ENCODE assay signal across 13 cellular contexts in the genomic region with DNA sequence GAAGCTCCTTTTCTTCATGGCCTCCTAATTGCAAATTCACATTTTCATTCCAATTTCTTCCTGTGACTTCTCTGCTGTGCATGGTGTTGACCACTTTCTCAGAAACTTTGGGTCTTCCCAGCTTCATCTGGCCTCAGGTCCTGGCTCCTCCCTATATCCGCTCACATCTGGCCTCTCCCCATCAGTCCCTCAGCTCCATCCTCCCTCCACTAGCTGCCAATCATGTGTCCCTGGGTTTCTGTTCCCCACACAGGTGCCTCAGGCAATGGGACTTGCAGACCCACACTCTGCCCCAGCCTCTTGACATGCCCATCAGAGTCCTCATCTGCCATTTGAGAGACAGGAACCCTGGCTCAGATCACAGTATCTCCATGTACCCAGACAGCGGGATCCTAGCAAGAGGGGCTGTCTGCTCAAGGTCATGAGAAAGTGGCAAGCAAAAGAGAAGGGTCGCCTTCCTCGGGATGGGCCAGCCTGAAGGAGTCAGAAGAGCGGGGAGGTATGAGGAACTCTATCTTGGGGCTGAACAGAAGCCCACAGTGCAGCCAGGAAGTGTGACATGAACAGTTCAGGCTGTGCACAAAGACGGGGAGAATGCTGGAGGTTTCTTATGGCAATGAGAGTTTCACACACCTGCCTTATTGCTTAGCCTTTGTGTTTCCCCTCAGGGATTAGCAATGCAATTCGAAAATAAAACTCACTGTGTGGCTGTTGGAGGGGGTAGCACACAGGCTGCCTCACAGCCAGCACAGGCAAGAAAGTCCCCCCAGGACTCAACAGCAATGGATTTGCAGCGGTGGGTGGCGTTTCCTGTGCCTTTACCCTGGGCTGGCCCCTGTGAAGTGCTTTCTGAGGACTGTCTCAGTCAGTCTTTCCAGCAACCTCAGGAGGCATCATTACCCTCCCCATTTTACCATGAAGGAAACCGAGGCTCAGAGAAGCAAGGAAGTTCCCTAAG.
DNase-seq lines count a peak whose midpoint lies in the region; ATAC-seq, FAIRE-seq and TF ChIP-seq lines count a peak whose summit lies in the region.
"Had no signal": no experiment of that assay in that cellular context is flagged by ENCODE, and none has a peak within 500 bp of the region (broad histone marks: within the 10 kb centered on the region; RNA-seq: fewer than 3 reads in every experiment).

No MANE protein-coding gene starts in this region.

- H3K27ac ChIP-seq in astrocyte (ENCODE audit: low read depth, low read length): peak overlapping the region; percentile 97
- H3K27ac ChIP-seq: PC-9 had no signal

- intact Hi-C loops in activated CD4-positive, alpha-beta memory T cell treated with anti-CD3 and anti-CD28 coated beads for 36 hours (cut with micrococcal nuclease): loop anchor here (1.0 to 10.0 kb wide), 8 partner anchors 32 to 540 kb away; no protein-coding TSS in a partner anchor

- H3K79me2 ChIP-seq in astrocyte (ENCODE audit: insufficient read depth, low read length): no peaks in the 10 kb centered on the region

- H3K4me2 ChIP-seq in astrocyte (ENCODE audit: low read length): peak overlapping the region; percentile 70
- H3K4me2 ChIP-seq: PC-9 had no signal

- no peaks in the 10 kb centered on the region for H3K36me3 Mint-ChIP-seq in activated CD4-positive, alpha-beta memory T cell treated with anti-CD3 and anti-CD28 coated beads for 36 hours
- H3K36me3 Mint-ChIP-seq in activated CD4-positive, alpha-beta memory T cell treated with anti-CD3 and anti-CD28 coated beads, Interleukin-2, amount 10 ng/mL, durations not matched to agents 7 days and 5 days (ENCODE audit: low read depth): no peaks in the 10 kb centered on the region
- peaks cover 7% of the 10 kb centered on the region for H3K36me3 Mint-ChIP-seq in astrocyte (ENCODE audit: low read depth, unreplicated experiment)

- H3K9me3 ChIP-seq in astrocyte (ENCODE audit: insufficient read depth, low read depth, low read length): no peaks in the 10 kb centered on the region
- H3K9me3 ChIP-seq: BE2C had no signal

- no peak overlapping the region for H3K4me3 Mint-ChIP-seq in activated CD4-positive, alpha-beta memory T cell treated with anti-CD3 and anti-CD28 coated beads for 36 hours
- H3K4me3 Mint-ChIP-seq in activated CD4-positive, alpha-beta memory T cell treated with anti-CD3 and anti-CD28 coated beads, Interleukin-2, amount 10 ng/mL, durations not matched to agents 7 days and 5 days: no peak overlapping the region
- no peak overlapping the region for H3K4me3 Mint-ChIP-seq in astrocyte (ENCODE audit: unreplicated experiment)
- H3K4me3 Mint-ChIP-seq: neural crest cell had no signal

- CTCF ChIA-PET in activated CD4-positive, alpha-beta memory T cell treated with anti-CD3 and anti-CD28 coated beads for 36 hours (lab: Charles Lee): interaction anchor here (0.8 to 2.6 kb wide), 12 partner anchors 11 to 427 kb away, joined by 4 to 29 read pairs (median 7); no protein-coding TSS in a partner anchor
- CTCF ChIA-PET in activated CD4-positive, alpha-beta memory T cell treated with anti-CD3 and anti-CD28 coated beads, Interleukin-2, amount 10 ng/mL, durations not matched to agents 7 days and 5 days (lab: Charles Lee): interaction anchor here (0.8 to 2.1 kb wide), 7 partner anchors 10 to 417 kb away, joined by 3 to 15 read pairs (median 4); no protein-coding TSS in a partner anchor

- H3K4me1 ChIP-seq in astrocyte (ENCODE audit: insufficient read depth, low read length): peaks cover 29% of the 10 kb centered on the region
- H3K4me1 ChIP-seq: BE2C had no signal

- H3K9me3 Mint-ChIP-seq in activated CD4-positive, alpha-beta memory T cell treated with anti-CD3 and anti-CD28 coated beads for 36 hours: no peaks in the 10 kb centered on the region
- H3K9me3 Mint-ChIP-seq in activated CD4-positive, alpha-beta memory T cell treated with anti-CD3 and anti-CD28 coated beads, Interleukin-2, amount 10 ng/mL, durations not matched to agents 7 days and 5 days: no peaks in the 10 kb centered on the region
- peaks cover 1% of the 10 kb centered on the region for H3K9me3 Mint-ChIP-seq in astrocyte (ENCODE audit: unreplicated experiment)

- no peak for TF ChIP-seq CTCF in astrocyte (IDR thresholded peaks at IDR 0.05; ENCODE audit: insufficient read depth, low read depth, low read length)

- no peak for FAIRE-seq in astrocyte (lab: Jason Lieb, UNC)
- FAIRE-seq: GM18507 had no signal

- peak; percentile 76 for DNase-seq in activated CD4-positive, alpha-beta memory T cell treated with anti-CD3 and anti-CD28 coated beads for 36 hours
- no peak for DNase-seq in activated CD4-positive, alpha-beta memory T cell treated with anti-CD3 and anti-CD28 coated beads, Interleukin-2, amount 10 ng/mL, durations not matched to agents 7 days and 5 days
- no peak for DNase-seq in astrocyte (ENCODE audit: low read depth)
- peak; percentile 36 to 69 for DNase-seq in stimulated activated CD8-positive, alpha-beta memory T cell treated with anti-CD3 and anti-CD28 coated beads, Interleukin-7, amount 100 ng/mL, for 48 hours (ENCODE audit: extremely low read depth in 1 of 2, low read depth in 1 of 2)
- DNase-seq in NK-92 treated with Interleukin-12 subunit alpha and Interleukin-12 subunit beta, amount 100 ng/mL, for 24 hours (lab: John Stamatoyannopoulos, UW): no peak
- DNase-seq in dermis blood vessel endothelial cell: no peak
- DNase-seq: BE2C; effector CD8-positive, alpha-beta T cell; PC-9 had no signal

- no peaks in the 10 kb centered on the region for H3K27me3 ChIP-seq in astrocyte (ENCODE audit: insufficient read depth, low read length)
- H3K27me3 ChIP-seq: BE2C had no signal

- peaks cover 4% of the 10 kb centered on the region for H3K27me3 Mint-ChIP-seq in activated CD4-positive, alpha-beta memory T cell treated with anti-CD3 and anti-CD28 coated beads for 36 hours
- peaks cover 1% of the 10 kb centered on the region for H3K27me3 Mint-ChIP-seq in activated CD4-positive, alpha-beta memory T cell treated with anti-CD3 and anti-CD28 coated beads, Interleukin-2, amount 10 ng/mL, durations not matched to agents 7 days and 5 days
- H3K27me3 Mint-ChIP-seq in astrocyte (ENCODE audit: low read depth, unreplicated experiment): peaks cover 3% of the 10 kb centered on the region

- no peaks in the 10 kb centered on the region for H3K36me3 ChIP-seq in astrocyte (ENCODE audit: insufficient read depth, low read length)
- H3K36me3 ChIP-seq: BE2C had no signal

- no peak overlapping the region for H3K4me3 ChIP-seq in astrocyte (ENCODE audit: insufficient read depth, low read depth, low read length)
- H3K4me3 ChIP-seq: PC-9 had no signal

- no peak overlapping the region for H2AFZ ChIP-seq in astrocyte (ENCODE audit: low read depth, low read length)
- H2AFZ ChIP-seq: PC-9 had no signal

- ATAC-seq in HG02852 (IDR thresholded peaks at IDR 0.05; ENCODE audit: unreplicated experiment): peak; percentile 62
- ATAC-seq in HG02588 (IDR thresholded peaks at IDR 0.05; ENCODE audit: unreplicated experiment): no peak

- POLR2A ChIA-PET in activated CD4-positive, alpha-beta memory T cell treated with anti-CD3 and anti-CD28 coated beads for 36 hours (lab: Charles Lee): interaction anchor here (0.6 to 1.5 kb wide), 4 partner anchors 70 to 289 kb away, joined by 3 read pairs; no protein-coding TSS in a partner anchor
- POLR2A ChIA-PET in activated CD4-positive, alpha-beta memory T cell treated with anti-CD3 and anti-CD28 coated beads, Interleukin-2, amount 10 ng/mL, durations not matched to agents 7 days and 5 days (lab: Charles Lee): interaction anchor here (1.0 kb wide), 1 partner anchor 70 kb away, joined by 3 read pairs; no protein-coding TSS in a partner anchor

- H3K4me1 Mint-ChIP-seq in activated CD4-positive, alpha-beta memory T cell treated with anti-CD3 and anti-CD28 coated beads for 36 hours (ENCODE audit: low read depth): peaks cover 41% of the 10 kb centered on the region
- peaks cover 19% of the 10 kb centered on the region for H3K4me1 Mint-ChIP-seq in activated CD4-positive, alpha-beta memory T cell treated with anti-CD3 and anti-CD28 coated beads, Interleukin-2, amount 10 ng/mL, durations not matched to agents 7 days and 5 days
- peaks cover 27% of the 10 kb centered on the region for H3K4me1 Mint-ChIP-seq in astrocyte (ENCODE audit: low read depth, unreplicated experiment)

- peak overlapping the region; percentile 74 for H3K27ac Mint-ChIP-seq in activated CD4-positive, alpha-beta memory T cell treated with anti-CD3 and anti-CD28 coated beads for 36 hours
- H3K27ac Mint-ChIP-seq in activated CD4-positive, alpha-beta memory T cell treated with anti-CD3 and anti-CD28 coated beads, Interleukin-2, amount 10 ng/mL, durations not matched to agents 7 days and 5 days: no peak overlapping the region
- H3K27ac Mint-ChIP-seq in astrocyte (ENCODE audit: unreplicated experiment): peak overlapping the region; percentile 83

- peak overlapping the region; percentile 84 for H3K9ac ChIP-seq in astrocyte (ENCODE audit: low read length)

- H4K20me1 ChIP-seq in astrocyte (ENCODE audit: insufficient read depth, low read length): no peaks in the 10 kb centered on the region

Comparison
In these comparisons a context has a peak if more than half of its experiments do, and no peak if none do; other contexts are left out.
1. DNase-seq: peak in activated CD4-positive, alpha-beta memory T cell treated with anti-CD3 and anti-CD28 coated beads for 36 hours (single experiment) and stimulated activated CD8-positive, alpha-beta memory T cell treated with anti-CD3 and anti-CD28 coated beads, Interleukin-7, amount 100 ng/mL, for 48 hours (2 of 2); none in activated CD4-positive, alpha-beta memory T cell treated with anti-CD3 and anti-CD28 coated beads, Interleukin-2, amount 10 ng/mL, durations not matched to agents 7 days and 5 days (single experiment), astrocyte (single experiment), NK-92 treated with Interleukin-12 subunit alpha and Interleukin-12 subunit beta, amount 100 ng/mL, for 24 hours (single experiment) and dermis blood vessel endothelial cell (single experiment).